2 cellular contexts compared by ENCODE assay signal in genomic region chr1:66135165-66135564, GRCh38.
TF ChIP-seq lines count a peak whose summit lies in the region.

No MANE protein-coding gene starts in this region.

TF ChIP-seq in A549, 52 proteins besides CTCF, POLR2A, EP300 and RAD21:
- TF ChIP-seq HOXA7 (CRISPR knock-in tag; IDR thresholded peaks at IDR 0.05) = no peak
- TF ChIP-seq, protein P1, sequence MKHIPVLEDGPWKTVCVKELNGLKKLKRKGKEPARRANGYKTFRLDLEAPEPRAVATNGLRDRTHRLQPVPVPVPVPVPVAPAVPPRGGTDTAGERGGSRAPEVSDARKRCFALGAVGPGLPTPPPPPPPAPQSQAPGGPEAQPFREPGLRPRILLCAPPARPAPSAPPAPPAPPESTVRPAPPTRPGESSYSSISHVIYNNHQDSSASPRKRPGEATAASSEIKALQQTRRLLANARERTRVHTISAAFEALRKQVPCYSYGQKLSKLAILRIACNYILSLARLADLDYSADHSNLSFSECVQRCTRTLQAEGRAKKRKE (CRISPR knock-in tag; IDR thresholded peaks at IDR 0.05; ENCODE audit: low read depth) = no peak
- TF ChIP-seq MAFK (IDR thresholded peaks at IDR 0.05; ENCODE audit: partially characterized antibody) = peak; percentile 88

TF ChIP-seq in IMR-90, 13 proteins besides CTCF, POLR2A, EP300 and RAD21:
- TF ChIP-seq MAFK (IDR thresholded peaks at IDR 0.05; ENCODE audit: low read depth, low read length) (peak; percentile 88), SMC3 (IDR thresholded peaks at IDR 0.05; ENCODE audit: low read depth, low read length) (no peak), NFE2L2 (IDR thresholded peaks at IDR 0.05; ENCODE audit: low read depth, low read length) (no peak), FOS (IDR thresholded peaks at IDR 0.05; ENCODE audit: low read depth, low read length) (no peak), USF2 (IDR thresholded peaks at IDR 0.05; ENCODE audit: low read depth, low read length) (no peak)
